ENCODE assay signal across 1 cellular context in genomic region chr2:16013571-16013970, GRCh38.
TF ChIP-seq lines count a peak whose summit lies in the region.

No MANE protein-coding gene starts in this region.

TF ChIP-seq in SK-N-SH, 30 proteins besides CTCF, POLR2A, EP300 and RAD21:
- TF ChIP-seq REST (IDR thresholded peaks at IDR 0.05; ENCODE audit: low read depth, low read length) (no peak), CHD2 (IDR thresholded peaks at IDR 0.05; ENCODE audit: low read length, partially characterized antibody) (no peak), RCOR1 (IDR thresholded peaks at IDR 0.05; ENCODE audit: low read length) (no peak), JUND (IDR thresholded peaks at IDR 0.05) (no peak), RFX5 (IDR thresholded peaks at IDR 0.05; ENCODE audit: low read length) (no peak), EZH2phosphoT487 (IDR thresholded peaks at IDR 0.05; ENCODE audit: borderline replicate concordance, low read depth) (no peak), SMC3 (IDR thresholded peaks at IDR 0.05; ENCODE audit: low read depth, low read length) (no peak), MEF2A (IDR thresholded peaks at IDR 0.05; ENCODE audit: borderline replicate concordance, low read depth) (no peak), ZBTB33 (IDR thresholded peaks at IDR 0.05; ENCODE audit: borderline replicate concordance, low read depth) (no peak), GATA2 (CRISPR knock-in tag; IDR thresholded peaks at IDR 0.05) (no peak), NRF1 (IDR thresholded peaks at IDR 0.05; ENCODE audit: low read depth, low read length) (no peak), USF1 (IDR thresholded peaks at IDR 0.05; ENCODE audit: borderline replicate concordance, low read depth) (no peak), IRF3 (IDR thresholded peaks at IDR 0.05; ENCODE audit: low read depth, low read length) (no peak), GABPA (IDR thresholded peaks at IDR 0.05; ENCODE audit: low read depth) (no peak), FOXJ3 (CRISPR knock-in tag; IDR thresholded peaks at IDR 0.05) (no peak), TCF12 (IDR thresholded peaks at IDR 0.05) (no peak)
